Comparison of ENCODE assay signal across 22 cellular contexts in the genomic region with DNA sequence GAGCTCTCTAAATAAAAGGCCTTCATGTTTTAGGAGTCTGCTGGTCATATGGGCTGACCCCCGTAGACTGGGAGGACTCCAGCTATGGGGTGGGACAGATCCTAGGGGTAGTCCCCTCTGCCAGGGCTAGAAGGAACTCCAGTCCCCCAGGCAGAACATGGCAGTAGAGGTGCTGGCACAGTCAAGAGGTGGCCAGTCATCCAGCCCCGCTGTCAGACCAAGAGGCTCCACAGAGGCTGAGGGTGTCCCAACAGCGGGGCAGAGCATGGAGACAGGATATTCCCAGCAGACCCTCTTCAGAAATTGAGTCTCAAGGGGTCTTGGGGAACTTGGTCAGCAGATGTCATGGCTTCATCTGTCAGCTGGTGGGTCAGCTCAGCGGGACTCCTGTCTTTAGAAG.
"Had no signal": no experiment of that assay in that cellular context is flagged by ENCODE, and none has a peak within 500 bp of the region (broad histone marks: within the 10 kb centered on the region; RNA-seq: fewer than 3 reads in every experiment).

No MANE protein-coding gene starts in this region.

- H2AFZ ChIP-seq: parathyroid adenoma had no signal

- DNase-seq: activated CD4-positive, CD25-positive, alpha-beta regulatory T cell; activated naive CD4-positive, alpha-beta T cell; activated T-cell treated with anti-CD3 and anti-CD28 coated beads for 4 hours; cerebellar nuclear complex; hippocampal formation; left cardiac atrium; left ventricle myocardium superior; stimulated activated CD4-positive, alpha-beta T cell treated with anti-CD3 and anti-CD28 coated beads, Interleukin-12 subunit alpha, Interleukin-12 subunit beta, amount 100 ng/mL, for 4 hours; stimulated activated CD4-positive, alpha-beta T cell treated with anti-CD3 and anti-CD28 coated beads, Interleukin-4, amount 100 ng/mL, for 1 hour; tibial artery; upper lobe of right lung had no signal

- H3K9me3 ChIP-seq: body of pancreas, right atrium auricular region, suprapubic skin, tibial artery, upper lobe of right lung had no signal

- H3K36me3 ChIP-seq: right atrium auricular region, suprapubic skin, tibial artery, upper lobe of right lung had no signal

- H3K4me1 Mint-ChIP-seq: activated CD4-positive, alpha-beta T cell treated with anti-CD3 and anti-CD28 coated beads for 36 hours had no signal

- ATAC-seq: activated CD4-positive, alpha-beta T cell treated with anti-CD3 and anti-CD28 coated beads for 36 hours; activated naive CD4-positive, alpha-beta T cell treated with anti-CD3 and anti-CD28 coated beads, Interleukin-2, amount 50 U/mL, for 72 hours; activated T-cell treated with anti-CD3 and anti-CD28 coated beads, Interleukin-2, amount 50 U/mL, for 72 hours; body of pancreas; left cardiac atrium; left ventricle myocardium superior; naive thymus-derived CD8-positive, alpha-beta T cell; stimulated activated effector memory CD8-positive, alpha-beta T cell treated with anti-CD3 and anti-CD28 coated beads, Interleukin-12 subunit alpha, Interleukin-12 subunit beta, amount 100 ng/mL, for 72 hours had no signal

- H3K27me3 ChIP-seq: body of pancreas, right atrium auricular region, suprapubic skin, tibial artery, upper lobe of right lung had no signal

- H3K4me3 ChIP-seq: body of pancreas, right atrium auricular region, suprapubic skin, tibial artery, upper lobe of right lung had no signal

- H3K9ac ChIP-seq: parathyroid adenoma had no signal

- H3K4me1 ChIP-seq: body of pancreas, parathyroid adenoma had no signal

- H3K27ac ChIP-seq: body of pancreas, parathyroid adenoma, right atrium auricular region, suprapubic skin, tibial artery, upper lobe of right lung had no signal

- H3K79me2 ChIP-seq: parathyroid adenoma had no signal

- H3K27ac Mint-ChIP-seq: activated CD4-positive, alpha-beta T cell treated with anti-CD3 and anti-CD28 coated beads for 36 hours; activated naive CD4-positive, alpha-beta T cell treated with anti-CD3 and anti-CD28 coated beads, Interleukin-2, amount 50 U/mL, for 72 hours; activated T-cell treated with anti-CD3 and anti-CD28 coated beads, Interleukin-2, amount 50 U/mL, for 72 hours; mesothelial cell of epicardium; stimulated activated effector memory CD8-positive, alpha-beta T cell treated with anti-CD3 and anti-CD28 coated beads, Interleukin-12 subunit alpha, Interleukin-12 subunit beta, amount 100 ng/mL, for 72 hours had no signal

- H3K4me3 Mint-ChIP-seq: activated CD4-positive, alpha-beta T cell treated with anti-CD3 and anti-CD28 coated beads for 36 hours; activated T-cell treated with anti-CD3 and anti-CD28 coated beads, Interleukin-2, amount 50 U/mL, for 72 hours; mesothelial cell of epicardium; neural crest cell; stimulated activated effector memory CD8-positive, alpha-beta T cell treated with anti-CD3 and anti-CD28 coated beads, Interleukin-12 subunit alpha, Interleukin-12 subunit beta, amount 100 ng/mL, for 72 hours had no signal

- H3K36me3 Mint-ChIP-seq: activated naive CD4-positive, alpha-beta T cell treated with anti-CD3 and anti-CD28 coated beads, Interleukin-2, amount 50 U/mL, for 72 hours; mesothelial cell of epicardium; naive thymus-derived CD8-positive, alpha-beta T cell; stimulated activated effector memory CD8-positive, alpha-beta T cell treated with anti-CD3 and anti-CD28 coated beads, Interleukin-12 subunit alpha, Interleukin-12 subunit beta, amount 100 ng/mL, for 72 hours had no signal

- H3K9me3 Mint-ChIP-seq: activated naive CD4-positive, alpha-beta T cell treated with anti-CD3 and anti-CD28 coated beads, Interleukin-2, amount 50 U/mL, for 72 hours; activated T-cell treated with anti-CD3 and anti-CD28 coated beads, Interleukin-2, amount 50 U/mL, for 72 hours; mesothelial cell of epicardium; naive thymus-derived CD8-positive, alpha-beta T cell; neural crest cell; stimulated activated effector memory CD8-positive, alpha-beta T cell treated with anti-CD3 and anti-CD28 coated beads, Interleukin-12 subunit alpha, Interleukin-12 subunit beta, amount 100 ng/mL, for 72 hours had no signal
